In genomic region chr10:128097783-128098182, GRCh38 we compare ENCODE assay signal across 23 cellular contexts. TPM values are rescaled to one million over a fixed set of nuclear protein-coding genes. Genes with fewer than 3 reads are reported as not detected.
DNase-seq lines count a peak whose midpoint lies in the region; FAIRE-seq and TF ChIP-seq lines count a peak whose summit lies in the region.
"Had no signal": no experiment of that assay in that cellular context is flagged by ENCODE, and none has a peak within 500 bp of the region (broad histone marks: within the 10 kb centered on the region; RNA-seq: fewer than 3 reads in every experiment).

No MANE protein-coding gene starts in this region.

- TF ChIP-seq POLR2A in GM12891 (IDR thresholded peaks at IDR 0.05; ENCODE audit: low read depth, low read length) = no peak

- H3K27ac Mint-ChIP-seq in astrocyte (ENCODE audit: unreplicated experiment) = no peak overlapping the region
- H3K27ac Mint-ChIP-seq: activated naive CD4-positive, alpha-beta T cell treated with anti-CD3 and anti-CD28 coated beads for 36 hours had no signal

- H3K4me1 Mint-ChIP-seq in astrocyte (ENCODE audit: low read depth, unreplicated experiment) = no peaks in the 10 kb centered on the region

- H3K27me3 Mint-ChIP-seq in astrocyte (ENCODE audit: low read depth, unreplicated experiment) = peaks cover 11% of the 10 kb centered on the region

- H3K4me1 ChIP-seq in astrocyte (ENCODE audit: insufficient read depth, low read length) = no peaks in the 10 kb centered on the region
- H3K4me1 ChIP-seq: BE2C, HAP-1 had no signal

- no peak overlapping the region for H3K4me3 Mint-ChIP-seq in astrocyte (ENCODE audit: unreplicated experiment)
- H3K4me3 Mint-ChIP-seq: activated naive CD4-positive, alpha-beta T cell treated with anti-CD3 and anti-CD28 coated beads for 36 hours had no signal

- peaks cover 14% of the 10 kb centered on the region for H4K20me1 ChIP-seq in astrocyte (ENCODE audit: insufficient read depth, low read length)

- no peak overlapping the region for H3K4me2 ChIP-seq in astrocyte (ENCODE audit: low read length)

- DNase-seq in DMS53 (lab: John Stamatoyannopoulos, UW) = peak; percentile 6
- DNase-seq in DMS53 treated with DMSO at 0.1 percent for 48 hours (lab: John Stamatoyannopoulos, UW; ENCODE audit: unreplicated experiment) = no peak
- DNase-seq in GM12891 (ENCODE audit: insufficient read length, low spot score) = no peak
- peak; percentile 20 for DNase-seq in astrocyte (ENCODE audit: low read depth)
- peak; percentile 16 for DNase-seq in fibroblast of pulmonary artery (ENCODE audit: low read depth)
- no peak for DNase-seq in 8988T
- DNase-seq in NOMO-1 treated with dmso at 0.1 percent for 144 hours (lab: John Stamatoyannopoulos, UW; ENCODE audit: unreplicated experiment) = no peak
- no peak for DNase-seq in NCI-H1694 treated with DMSO at 0.1 percent for 48 hours (lab: John Stamatoyannopoulos, UW)
- DNase-seq: activated CD4-positive, alpha-beta T cell treated with anti-CD3 and anti-CD28 coated beads for 1 hour; activated naive CD4-positive, alpha-beta T cell treated with anti-CD3 and anti-CD28 coated beads for 36 hours; activated T-cell treated with anti-CD3 and anti-CD28 coated beads for 4 hours; BE2C; Caco-2; NCI-H2107; NCI-H510A; NK-92 treated with Interleukin-12 subunit alpha and Interleukin-12 subunit beta, amount 100 ng/mL, for 24 hours; stimulated activated CD4-positive, alpha-beta T cell treated with anti-CD3 and anti-CD28 coated beads, Interleukin-4, amount 100 ng/mL, for 24 hours had no signal

- peaks cover 2% of the 10 kb centered on the region for H3K79me2 ChIP-seq in astrocyte (ENCODE audit: insufficient read depth, low read length)

- H3K36me3 Mint-ChIP-seq in astrocyte (ENCODE audit: low read depth, unreplicated experiment) = no peaks in the 10 kb centered on the region

- H3K9ac ChIP-seq in astrocyte (ENCODE audit: low read length) = no peak overlapping the region

- H3K4me3 ChIP-seq in astrocyte (ENCODE audit: insufficient read depth, low read depth, low read length) = no peak overlapping the region
- no peak overlapping the region for H3K4me3 ChIP-seq in fibroblast of pulmonary artery (replicated peaks; ENCODE audit: low read depth, low read length)
- H3K4me3 ChIP-seq: HAP-1 had no signal

- no peaks in the 10 kb centered on the region for H3K27me3 ChIP-seq in astrocyte (ENCODE audit: insufficient read depth, low read length)
- H3K27me3 ChIP-seq: BE2C, neutrophil had no signal

- FAIRE-seq in GM12891 (lab: Jason Lieb, UNC) (no peak), astrocyte (lab: Jason Lieb, UNC) (no peak)
- FAIRE-seq: endometrium, GM18507, islet of Langerhans, RCC 7860 had no signal

- H2AFZ ChIP-seq in astrocyte (ENCODE audit: low read depth, low read length) = no peak overlapping the region

- no peak overlapping the region for H3K27ac ChIP-seq in astrocyte (ENCODE audit: low read depth, low read length)
- H3K27ac ChIP-seq: neutrophil had no signal

- peaks cover 2% of the 10 kb centered on the region for H3K9me3 Mint-ChIP-seq in astrocyte (ENCODE audit: unreplicated experiment)
- H3K9me3 Mint-ChIP-seq: activated naive CD4-positive, alpha-beta T cell treated with anti-CD3 and anti-CD28 coated beads for 36 hours had no signal

- H3K9me3 ChIP-seq in astrocyte (ENCODE audit: insufficient read depth, low read depth, low read length) = no peaks in the 10 kb centered on the region
- H3K9me3 ChIP-seq: BE2C, Caco-2, HAP-1, neutrophil had no signal

- peaks cover 28% of the 10 kb centered on the region for H3K36me3 ChIP-seq in astrocyte (ENCODE audit: insufficient read depth, low read length)

- TF ChIP-seq CTCF in astrocyte (IDR thresholded peaks at IDR 0.05; ENCODE audit: insufficient read depth, low read depth, low read length) (no peak), fibroblast of pulmonary artery (IDR thresholded peaks at IDR 0.05; ENCODE audit: low read length, missing control alignments) (no peak)

TF ChIP-seq in GM12891, 5 proteins besides CTCF, POLR2A, EP300 and RAD21:
- TF ChIP-seq PAX5 (IDR thresholded peaks at IDR 0.05; ENCODE audit: insufficient read depth, low read length, severe bottlenecking) (no peak), POLR2AphosphoS5 (IDR thresholded peaks at IDR 0.05; ENCODE audit: low read depth, low read length) (peak; percentile 36; the same call in 1 of the 2 replicates), TAF1 (IDR thresholded peaks at IDR 0.05; ENCODE audit: low read depth, low read length) (no peak)

RNA-seq across cellular contexts. Expression of gene MKI67, which starts 28.4 kb away (rescaled TPM):
- 40.2 TPM for polyA plus RNA-seq in GM12891 (2012; ENCODE audit: low read depth, missing spikeins)
- 2.6 and 4.6 TPM in 2 replicates for total RNA-seq in astrocyte

Comparison
In these comparisons a context has a peak if more than half of its experiments do, and no peak if none do; other contexts are left out.
1. DNase-seq: peak in DMS53 (single experiment), astrocyte (single experiment) and fibroblast of pulmonary artery (single experiment); none in DMS53 treated with DMSO at 0.1 percent for 48 hours (single experiment), GM12891 (single experiment), 8988T (single experiment), NOMO-1 treated with dmso at 0.1 percent for 144 hours (single experiment) and NCI-H1694 treated with DMSO at 0.1 percent for 48 hours (single experiment).